ENCODE assay signal across 17 cellular contexts in genomic region chr12:119613319-119613936, GRCh38. TPM values are rescaled to one million over a fixed set of nuclear protein-coding genes. Genes with fewer than 3 reads are reported as not detected.
A peak's percentile ranks its signal among the peaks of the same experiment; 100 is the strongest.
DNase-seq lines count a peak whose midpoint lies in the region; ATAC-seq, FAIRE-seq and TF ChIP-seq lines count a peak whose summit lies in the region.
"Had no signal": no experiment of that assay in that cellular context is flagged by ENCODE, and none has a peak within 500 bp of the region (broad histone marks: within the 10 kb centered on the region; RNA-seq: fewer than 3 reads in every experiment).

No MANE protein-coding gene starts in this region.

- TF ChIP-seq CTCF in endothelial cell of umbilical vein (IDR thresholded peaks at IDR 0.05; ENCODE audit: extremely low read depth in 1 of 2, insufficient read depth in 1 of 2, low read depth in 1 of 2, low read length in 2 of 2): no peak
- TF ChIP-seq CTCF in neural progenitor cell (IDR thresholded peaks at IDR 0.05): no peak

- H4K20me1 ChIP-seq in GM23248 (ENCODE audit: insufficient read depth) (no peaks in the 10 kb centered on the region), endothelial cell of umbilical vein (replicated peaks; ENCODE audit: control insufficient read depth, extremely low read depth, insufficient read depth, low read length) (no peaks in the 10 kb centered on the region), neural progenitor cell (ENCODE audit: low read depth) (no peaks in the 10 kb centered on the region)

- no peaks in the 10 kb centered on the region for H3K9me2 ChIP-seq in GM23248 (ENCODE audit: insufficient read depth)

- H3K4me1 ChIP-seq in GM23248 (ENCODE audit: insufficient read depth): no peaks in the 10 kb centered on the region
- peaks cover 8% of the 10 kb centered on the region for H3K4me1 ChIP-seq in endothelial cell of umbilical vein (ENCODE audit: control insufficient read depth, extremely low read depth, insufficient read depth, low read length)
- no peaks in the 10 kb centered on the region for H3K4me1 ChIP-seq in neural progenitor cell
- H3K4me1 ChIP-seq: ascending aorta had no signal

- no peaks in the 10 kb centered on the region for H3K36me3 Mint-ChIP-seq in neural progenitor cell
- H3K36me3 Mint-ChIP-seq: CD8-positive, alpha-beta T cell had no signal

- H3K27ac ChIP-seq in GM23248 (no peak overlapping the region), endothelial cell of umbilical vein (ENCODE audit: insufficient read depth, low read depth, low read length) (no peak overlapping the region), neural progenitor cell (no peak overlapping the region)
- H3K27ac ChIP-seq: ascending aorta had no signal

- H3K36me3 ChIP-seq in GM23248 (ENCODE audit: low read depth) (no peaks in the 10 kb centered on the region), endothelial cell of umbilical vein (ENCODE audit: control insufficient read depth in 2 of 2, extremely low read depth in 1 of 2, insufficient read depth in 2 of 2, low read length in 2 of 2) (no peaks in the 10 kb centered on the region), neural progenitor cell (no peaks in the 10 kb centered on the region)
- H3K36me3 ChIP-seq: ascending aorta had no signal

- H3K9ac ChIP-seq in GM23248: no peak overlapping the region
- H3K9ac ChIP-seq in endothelial cell of umbilical vein (replicated peaks; ENCODE audit: extremely low read depth, insufficient read depth, low read length): no peak overlapping the region
- H3K9ac ChIP-seq in neural progenitor cell: no peak overlapping the region

- no peak overlapping the region for H3K4me2 ChIP-seq in GM23248 (ENCODE audit: unreplicated experiment)
- no peak overlapping the region for H3K4me2 ChIP-seq in endothelial cell of umbilical vein (ENCODE audit: insufficient read depth, low read length)
- H3K4me2 ChIP-seq in neural progenitor cell: no peak overlapping the region

- H3K4me3 Mint-ChIP-seq in neural progenitor cell: no peak overlapping the region
- H3K4me3 Mint-ChIP-seq: activated CD4-positive, alpha-beta T cell treated with anti-CD3 and anti-CD28 coated beads for 36 hours; activated T-helper 1 cell treated with anti-CD3 and anti-CD28 coated beads, Interleukin-12 subunit alpha, Interleukin-12 subunit beta, Interleukin-2, Interleukin-4 antibody, amounts not matched to agents 30 ng/mL and 10 ng/mL and 1 ng/mL, durations not matched to agents 14 hours and 24 hours and 36 hours; CD8-positive, alpha-beta T cell; nephron had no signal

- FAIRE-seq in endothelial cell of umbilical vein (lab: Jason Lieb, UNC): peak; percentile 59
- FAIRE-seq: small intestine had no signal

- H3K27me3 Mint-ChIP-seq in neural progenitor cell (ENCODE audit: insufficient read depth, low read depth): peaks cover 6% of the 10 kb centered on the region

- H3K9me3 Mint-ChIP-seq in neural progenitor cell: peaks cover 14% of the 10 kb centered on the region

- DNase-seq in GM23248 (peak; percentile 9), NCI-H510A (lab: John Stamatoyannopoulos, UW) (peak; percentile 29), endothelial cell of umbilical vein (ENCODE audit: low read depth, low spot score) (peak; percentile 21), renal cortical epithelial cell (ENCODE audit: low read depth) (peak; percentile 82), neural progenitor cell (ENCODE audit: low spot score) (no peak), epidermal melanocyte (ENCODE audit: insufficient read length, low spot score) (no peak)
- no peak for DNase-seq in activated CD4-positive, alpha-beta T cell treated with anti-CD3 and anti-CD28 coated beads for 48 hours
- DNase-seq: activated CD4-positive, alpha-beta T cell treated with anti-CD3 and anti-CD28 coated beads for 36 hours; CD8-positive, alpha-beta T cell; effector CD8-positive, alpha-beta T cell; NCI-H1436; small intestine had no signal

- no TSS peak for BruUV-seq in endothelial cell of umbilical vein (replicated peaks; lab: Mats Ljungman, UMichigan)

- no peaks in the 10 kb centered on the region for H3F3A ChIP-seq in GM23248 (ENCODE audit: insufficient read depth)
- H3F3A ChIP-seq in neural progenitor cell (ENCODE audit: low read depth): no peaks in the 10 kb centered on the region

- H3K9me1 ChIP-seq in endothelial cell of umbilical vein (replicated peaks; ENCODE audit: control insufficient read depth, extremely low read depth, insufficient read depth, low read length): no peaks in the 10 kb centered on the region

- intact Hi-C loops in endothelial cell of umbilical vein (cut with micrococcal nuclease): no loop called here

- H3K9me3 ChIP-seq in GM23248 (ENCODE audit: low read depth): no peaks in the 10 kb centered on the region
- no peaks in the 10 kb centered on the region for H3K9me3 ChIP-seq in endothelial cell of umbilical vein (replicated peaks; ENCODE audit: control insufficient read depth, insufficient read depth, low read length)
- H3K9me3 ChIP-seq in neural progenitor cell (ENCODE audit: low read depth): no peaks in the 10 kb centered on the region
- H3K9me3 ChIP-seq: ascending aorta had no signal

- H3K27me3 ChIP-seq in GM23248 (replicated peaks; ENCODE audit: insufficient read depth) (no peaks in the 10 kb centered on the region), endothelial cell of umbilical vein (ENCODE audit: control insufficient read depth in 2 of 2, insufficient read depth in 2 of 2, low read length in 2 of 2) (no peaks in the 10 kb centered on the region), neural progenitor cell (peaks cover 5% of the 10 kb centered on the region)
- H3K27me3 ChIP-seq: ascending aorta had no signal

- POLR2A ChIA-PET in endothelial cell of umbilical vein (lab: Charles Lee): no interaction called here

- H3K4me3 ChIP-seq in GM23248 (no peak overlapping the region), endothelial cell of umbilical vein (replicated peaks in 1 of 3; ENCODE audit: insufficient read depth in 1 of 3, low read depth in 1 of 3, low read length in 3 of 3) (no peak overlapping the region), neural progenitor cell (no peak overlapping the region)
- H3K4me3 ChIP-seq: ascending aorta had no signal

- 51 to 53% methylated on average over 9 of the region's 9 CpGs for WGBS in GM23248 (ENCODE audit: low coverage in 1 of 2, low lambda C conversion rate in 2 of 2, missing lambda C conversion rate in 2 of 2), 2 experiments

- dilution Hi-C loops in endothelial cell of umbilical vein (cut with MboI; ENCODE audit: extremely low pct_ligation_motif_present, low sequenced_read_pairs): no loop called here

- TF ChIP-seq POLR2A in endothelial cell of umbilical vein (IDR thresholded peaks at IDR 0.05; ENCODE audit: low read depth, low read length): no peak

- H3K4me1 Mint-ChIP-seq in neural progenitor cell: no peaks in the 10 kb centered on the region
- H3K4me1 Mint-ChIP-seq: activated CD4-positive, alpha-beta T cell treated with anti-CD3 and anti-CD28 coated beads for 36 hours; nephron had no signal

- H3K79me2 ChIP-seq in GM23248 (ENCODE audit: insufficient read depth) (no peaks in the 10 kb centered on the region), endothelial cell of umbilical vein (ENCODE audit: control insufficient read depth, insufficient read depth, low read length) (no peaks in the 10 kb centered on the region), neural progenitor cell (ENCODE audit: low read depth) (no peaks in the 10 kb centered on the region)

- H2AFZ ChIP-seq in GM23248: no peak overlapping the region
- H2AFZ ChIP-seq in endothelial cell of umbilical vein (ENCODE audit: low read depth, low read length): no peak overlapping the region
- no peak overlapping the region for H2AFZ ChIP-seq in neural progenitor cell (replicated peaks)

- ATAC-seq in HG02981 (IDR thresholded peaks at IDR 0.05; ENCODE audit: unreplicated experiment): no peak
- ATAC-seq: activated CD4-positive, alpha-beta T cell treated with anti-CD3 and anti-CD28 coated beads for 36 hours; CD8-positive, alpha-beta T cell had no signal

- CTCF ChIA-PET in endothelial cell of umbilical vein (lab: Charles Lee): interaction anchor here (0.6 to 2.3 kb wide), 7 partner anchors 10 to 632 kb away, joined by 3 to 10 read pairs (median 4); partner anchors contain the start of gene SRRM4

- in situ Hi-C loops in GM23248 (cut with MboI): no loop called here

- H3K27ac Mint-ChIP-seq in neural progenitor cell: no peak overlapping the region
- H3K27ac Mint-ChIP-seq: activated CD4-positive, alpha-beta T cell treated with anti-CD3 and anti-CD28 coated beads for 36 hours; activated T-helper 1 cell treated with anti-CD3 and anti-CD28 coated beads, Interleukin-12 subunit alpha, Interleukin-12 subunit beta, Interleukin-2, Interleukin-4 antibody, amounts not matched to agents 30 ng/mL and 10 ng/mL and 1 ng/mL, durations not matched to agents 14 hours and 24 hours and 36 hours; CD8-positive, alpha-beta T cell; nephron had no signal

RNA-seq across cellular contexts. Expression of gene TMEM233, which starts 19.9 kb away (rescaled TPM):
- total RNA-seq in GM23248 (2014; rRNA removed; shearing (Covaris generic)): not detected in 2 replicates
- polyA plus RNA-seq in GM23248 (2016; fragmentation: Nextera tagmentation; extraction: Ambion mirVana) (0.33 TPM in 1 of 2 replicates, not detected in the other), endothelial cell of umbilical vein (0.01 and 0.03 TPM in 2 replicates)
- total RNA-seq in endothelial cell of umbilical vein (not detected in 2 replicates), renal cortical epithelial cell (0.87 and 1.4 TPM in 2 replicates), neural progenitor cell (ENCODE audit: low replicate concordance) (not detected in 2 replicates)
- 0.03 and 0.12 TPM in 2 replicates for polyA plus RNA-seq in endothelial cell of umbilical vein (2011; cell fraction: cytosol; rRNA removed)
- 0.04 TPM in 1 of 2 replicates, not detected in the other for polyA plus RNA-seq in endothelial cell of umbilical vein (2011; cell fraction: nucleus; rRNA removed)
- polyA plus RNA-seq in endothelial cell of umbilical vein (2012): 0.07 and 0.46 TPM in 2 replicates
- polyA minus RNA-seq in endothelial cell of umbilical vein: not detected in 2 replicates
- polyA minus RNA-seq in endothelial cell of umbilical vein (2011; cell fraction: cytosol; rRNA and poly(A)+ RNA removed): not detected
- polyA minus RNA-seq in endothelial cell of umbilical vein (2011; cell fraction: nucleus; rRNA and poly(A)+ RNA removed): not detected in 2 replicates
- total RNA-seq: activated CD4-positive, alpha-beta T cell treated with anti-CD3 and anti-CD28 coated beads for 36 hours; activated T-helper 1 cell treated with anti-CD3 and anti-CD28 coated beads, Interleukin-12 subunit alpha, Interleukin-12 subunit beta, Interleukin-2, Interleukin-4 antibody, amounts not matched to agents 30 ng/mL and 10 ng/mL and 1 ng/mL, durations not matched to agents 14 hours and 24 hours and 36 hours; ascending aorta; CD8-positive, alpha-beta T cell; T-helper 1 cell treated with Interleukin-12 subunit alpha and Interleukin-12 subunit beta and Interleukin-4 antibody, amounts not matched to agents 30 ng/mL and 1 ng/mL, for 36 hours had no signal

RNA-seq across cellular contexts. Expression of gene PRKAB1, which starts 54.5 kb away (rescaled TPM):
- 16.6 and 19.2 TPM in 2 replicates for total RNA-seq in GM23248 (2014; rRNA removed; shearing (Covaris generic))
- 24.7 and 25.0 TPM in 2 replicates for polyA plus RNA-seq in GM23248 (2016; fragmentation: Nextera tagmentation; extraction: Ambion mirVana)
- total RNA-seq in endothelial cell of umbilical vein: 21.9 and 23.1 TPM in 2 replicates
- polyA plus RNA-seq in endothelial cell of umbilical vein: 25.9 and 27.0 TPM in 2 replicates
- polyA plus RNA-seq in endothelial cell of umbilical vein (2011; cell fraction: cytosol; rRNA removed): 19.1 and 21.3 TPM in 2 replicates
- 37.7 and 39.3 TPM in 2 replicates for polyA plus RNA-seq in endothelial cell of umbilical vein (2011; cell fraction: nucleus; rRNA removed)
- 15.6 and 16.2 TPM in 2 replicates for polyA plus RNA-seq in endothelial cell of umbilical vein (2012)
- 20.9 and 21.7 TPM in 2 replicates for polyA minus RNA-seq in endothelial cell of umbilical vein
- 26.5 TPM for polyA minus RNA-seq in endothelial cell of umbilical vein (2011; cell fraction: cytosol; rRNA and poly(A)+ RNA removed)
- polyA minus RNA-seq in endothelial cell of umbilical vein (2011; cell fraction: nucleus; rRNA and poly(A)+ RNA removed): 15.9 and 16.1 TPM in 2 replicates
- 21.9 and 52.6 TPM in 2 replicates for total RNA-seq in renal cortical epithelial cell
- total RNA-seq in neural progenitor cell (ENCODE audit: low replicate concordance): 24.5 and 25.3 TPM in 2 replicates

Comparison
In these comparisons a context has a peak if more than half of its experiments do, and no peak if none do; other contexts are left out.
1. DNase-seq: peak in GM23248 (single experiment), NCI-H510A (single experiment), endothelial cell of umbilical vein (single experiment) and renal cortical epithelial cell (single experiment); none in neural progenitor cell (single experiment), epidermal melanocyte (single experiment) and activated CD4-positive, alpha-beta T cell treated with anti-CD3 and anti-CD28 coated beads for 48 hours (single experiment).